Comparison of ENCODE assay signal across 8 cellular contexts in the genomic region with DNA sequence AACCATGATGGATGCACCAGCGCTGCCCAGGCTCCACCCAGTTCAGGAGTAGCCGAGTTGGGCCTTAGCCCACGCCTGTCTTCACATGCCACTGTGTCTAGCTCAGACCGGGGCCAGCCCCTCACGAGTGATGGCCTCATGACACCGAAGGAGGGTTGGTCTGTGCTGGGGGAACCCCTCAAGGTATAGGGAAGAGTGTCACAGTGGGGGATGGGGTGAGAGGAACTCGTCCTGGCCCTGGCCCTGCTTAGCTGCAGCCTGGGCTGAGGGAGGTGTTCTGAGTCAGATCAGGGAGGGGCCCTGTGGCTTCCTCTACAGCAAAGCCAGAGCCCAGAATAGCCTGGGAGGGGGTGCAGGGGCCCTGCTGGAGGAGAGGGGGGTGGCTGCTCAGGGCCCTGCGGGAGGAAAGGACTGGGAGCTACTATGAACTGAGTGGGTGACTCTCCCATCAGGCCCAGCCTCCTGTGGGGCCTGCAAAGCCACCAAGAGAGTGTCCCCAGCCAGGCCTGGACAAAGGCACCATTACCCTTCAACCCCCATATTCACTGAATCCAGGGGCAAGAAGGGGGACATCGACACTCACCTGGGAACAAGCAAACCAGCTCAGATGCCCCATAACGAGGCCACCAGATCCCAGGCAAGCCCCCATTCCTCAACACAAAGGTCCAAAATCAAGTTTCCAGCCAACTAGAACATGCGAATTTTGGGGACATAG. TPM values are rescaled to one million over a fixed set of nuclear protein-coding genes. Genes with fewer than 3 reads are reported as not detected.
DNase-seq lines count a peak whose midpoint lies in the region; ATAC-seq and TF ChIP-seq lines count a peak whose summit lies in the region.

No MANE protein-coding gene starts in this region.

- H3K4me2 ChIP-seq in BLaER1 = peak overlapping the region; percentile 88

- H3K4me1 ChIP-seq in BLaER1 (peaks cover 99% of the 10 kb centered on the region), RWPE2 (ENCODE audit: insufficient read depth, poor library complexity, severe bottlenecking) (peaks cover 3% of the 10 kb centered on the region), duodenal mucosa (ENCODE audit: control insufficient read depth in 1 of 2, insufficient read depth in 2 of 2, low read length in 2 of 2) (peaks cover 3 to 5% of the 10 kb centered on the region in 2 donors)

- DNase-seq in RWPE2 (ENCODE audit: low spot score) = no peak
- peak; percentile 20 for DNase-seq in stimulated activated CD8-positive, alpha-beta memory T cell treated with anti-CD3 and anti-CD28 coated beads, Interleukin-12 subunit alpha, Interleukin-12 subunit beta, amount 100 ng/mL, for 1 hour (ENCODE audit: low read depth)
- DNase-seq in mesenteric fat pad (ENCODE audit: low spot score) = no peak
- DNase-seq in mucosa of gallbladder (ENCODE audit: low spot score) = no peak

- no peaks in the 10 kb centered on the region for H3K27me3 ChIP-seq in BLaER1
- no peaks in the 10 kb centered on the region for H3K27me3 ChIP-seq in RWPE2 (ENCODE audit: insufficient read depth, poor library complexity, severe bottlenecking)
- no peaks in the 10 kb centered on the region for H3K27me3 ChIP-seq in duodenal mucosa (ENCODE audit: control insufficient read depth in 1 of 2, insufficient read depth in 2 of 2, low read length in 2 of 2)

- H4K20me1 ChIP-seq in BLaER1 = no peaks in the 10 kb centered on the region

- H3K9ac ChIP-seq in BLaER1 (peak overlapping the region; percentile 87), duodenal mucosa (ENCODE audit: low read depth in 1 of 2, low read length in 2 of 2) (peak overlapping the region; percentile 8 to 43)

- TF ChIP-seq CTCF in RWPE2 (IDR thresholded peaks at IDR 0.05; ENCODE audit: poor library complexity, severe bottlenecking) = no peak

- peak; percentile 39 for TF ChIP-seq POLR2A in GM18951 (IDR thresholded peaks at IDR 0.05; ENCODE audit: extremely low read depth, insufficient read depth, insufficient read length)

- H3K27ac ChIP-seq in BLaER1 (peak overlapping the region; percentile 98), RWPE2 (ENCODE audit: poor library complexity, severe bottlenecking) (no peak overlapping the region), duodenal mucosa (ENCODE audit: low read depth, low read length) (no peak overlapping the region)

- no peaks in the 10 kb centered on the region for H3K9me3 ChIP-seq in BLaER1
- H3K9me3 ChIP-seq in RWPE2 (ENCODE audit: severe bottlenecking) = peaks cover 3% of the 10 kb centered on the region
- no peaks in the 10 kb centered on the region for H3K9me3 ChIP-seq in duodenal mucosa (ENCODE audit: control insufficient read depth in 1 of 2, low read length in 2 of 2)

- peak; percentile 76 for ATAC-seq in HG03045 (IDR thresholded peaks at IDR 0.05; ENCODE audit: unreplicated experiment)
- peak; percentile 84 for ATAC-seq in RWPE2 (ENCODE audit: low read depth)

- H3K4me3 ChIP-seq in BLaER1 (peak overlapping the region; percentile 43; the same call in 1 of the 2 replicates), RWPE2 (ENCODE audit: severe bottlenecking) (no peak overlapping the region), duodenal mucosa (ENCODE audit: low read depth in 1 of 2, low read length in 2 of 2) (no peak overlapping the region)

- in situ Hi-C loops in GM18951 (cut with MboI; ENCODE audit: low sequenced_read_pairs, unreplicated experiment) = no loop called here

- H3K36me3 ChIP-seq in BLaER1 (no peaks in the 10 kb centered on the region), RWPE2 (ENCODE audit: low read depth) (no peaks in the 10 kb centered on the region), duodenal mucosa (ENCODE audit: control insufficient read depth in 1 of 2, insufficient read depth in 2 of 2, low read length in 2 of 2) (no peaks in the 10 kb centered on the region)

RNA-seq across cellular contexts. Expression of a gene that starts 41.2 kb away (rescaled TPM):
- total RNA-seq in mesenteric fat pad (not detected), mucosa of gallbladder (1.5 TPM)
